Comparison of ENCODE assay signal across 9 cellular contexts in the genomic region with DNA sequence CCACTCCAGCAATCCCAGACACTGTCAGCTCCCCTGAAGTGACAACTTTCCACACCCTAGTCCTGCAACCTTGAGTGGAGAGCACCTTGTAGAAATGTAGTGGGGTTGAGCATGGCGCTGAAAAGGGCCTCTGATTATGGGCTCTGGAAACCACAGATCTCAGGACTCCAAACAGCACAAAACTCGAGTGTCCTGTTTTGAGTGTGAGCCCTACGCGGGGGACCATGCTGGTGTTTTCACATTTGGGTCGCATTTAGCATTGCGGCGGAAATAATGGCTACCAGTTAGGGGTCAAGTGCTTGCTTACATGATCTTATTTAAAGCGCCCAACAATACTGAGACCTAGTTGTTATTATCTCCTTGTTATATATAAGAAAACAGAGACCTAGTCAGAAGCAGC. TPM values are rescaled to one million over a fixed set of nuclear protein-coding genes. Genes with fewer than 3 reads are reported as not detected.
DNase-seq lines count a peak whose midpoint lies in the region; ATAC-seq, FAIRE-seq and TF ChIP-seq lines count a peak whose summit lies in the region.
"Not testable (repeated sequence)": the region's sequence is repeated elsewhere in the genome, so short reads cannot be mapped to it uniquely, and the experiment has no call there.
"Had no signal": no experiment of that assay in that cellular context is flagged by ENCODE, and none has a peak within 500 bp of the region (broad histone marks: within the 10 kb centered on the region; RNA-seq: fewer than 3 reads in every experiment).

No MANE protein-coding gene starts in this region.

- H3K4me2 ChIP-seq in K562 (ENCODE audit: insufficient read depth, low read length): not testable (repeated sequence)

- not testable (repeated sequence) for H3K9me3 Mint-ChIP-seq in activated CD4-positive, alpha-beta T cell treated with anti-CD3 and anti-CD28 coated beads for 36 hours (ENCODE audit: low read depth); activated CD8-positive, alpha-beta memory T cell treated with anti-CD3 and anti-CD28 coated beads, Interleukin-2, amount 10 ng/mL, durations not matched to agents 7 days and 5 days (ENCODE audit: low read depth)

- BruUV-seq in K562 (replicated peaks; lab: Mats Ljungman, UMichigan): not testable (repeated sequence)

- TF ChIP-seq POLR2A in GM12892 (IDR thresholded peaks at IDR 0.05; ENCODE audit: low read depth, low read length); K562 (conservative IDR thresholded peaks at IDR 0.05): not testable (repeated sequence)

- not testable (repeated sequence) for H4K20me1 ChIP-seq in K562 (replicated peaks; ENCODE audit: control insufficient read depth, insufficient read depth, low read length)

- TF ChIP-seq CTCF in K562 (IDR thresholded peaks at IDR 0.05 in 2 of 3, conservative IDR thresholded peaks at IDR 0.05 in 1 of 3; ENCODE audit: insufficient read depth in 2 of 3, low read depth in 1 of 3, low read length in 3 of 3): not testable (repeated sequence)

- peak overlapping the region; percentile 100 for H3K27ac Mint-ChIP-seq in activated CD4-positive, alpha-beta T cell treated with anti-CD3 and anti-CD28 coated beads for 36 hours
- peak overlapping the region; percentile 98 for H3K27ac Mint-ChIP-seq in activated CD8-positive, alpha-beta memory T cell treated with anti-CD3 and anti-CD28 coated beads, Interleukin-2, amount 10 ng/mL, durations not matched to agents 7 days and 5 days

- not testable (repeated sequence) for H3K9me3 ChIP-seq in K562 (replicated peaks; ENCODE audit: control insufficient read depth, insufficient read depth, low read depth, low read length); mononuclear cell (ENCODE audit: low read depth, low read length); thymus (ENCODE audit: control insufficient read depth)

- H3K36me3 Mint-ChIP-seq in activated CD4-positive, alpha-beta T cell treated with anti-CD3 and anti-CD28 coated beads for 36 hours (ENCODE audit: low read depth): peaks cover 68% of the 10 kb centered on the region
- H3K36me3 Mint-ChIP-seq in activated CD8-positive, alpha-beta memory T cell treated with anti-CD3 and anti-CD28 coated beads, Interleukin-2, amount 10 ng/mL, durations not matched to agents 7 days and 5 days: peaks cover 65% of the 10 kb centered on the region

- H3K9ac ChIP-seq in K562 (ENCODE audit: insufficient read depth in 1 of 2, low read depth in 2 of 2, low read length in 2 of 2): not testable (repeated sequence)

- CTCF ChIA-PET in activated CD4-positive, alpha-beta T cell treated with anti-CD3 and anti-CD28 coated beads for 36 hours (lab: Charles Lee): interaction anchor here (1.3 to 5.6 kb wide), 3 partner anchors 8 to 18 kb away, joined by 3 to 45 read pairs (median 10); no protein-coding TSS in a partner anchor
- CTCF ChIA-PET in activated CD8-positive, alpha-beta memory T cell treated with anti-CD3 and anti-CD28 coated beads, Interleukin-2, amount 10 ng/mL, durations not matched to agents 7 days and 5 days (lab: Charles Lee): interaction anchor here (0.6 to 24.8 kb wide), 7 partner anchors 9 to 300 kb away, joined by 3 to 317 read pairs (median 22); no protein-coding TSS in a partner anchor
- CTCF ChIA-PET in K562 (lab: Yijun Ruan, JAX; ENCODE audit: low intra/inter-chr PET ratio): not testable (repeated sequence)

- not testable (repeated sequence) for H3K4me3 ChIP-seq in K562
- H3K4me3 ChIP-seq in mononuclear cell (ENCODE audit: low read length) (peak overlapping the region; percentile 54), thymus (ENCODE audit: low read length) (peak overlapping the region; percentile 77)

- H3K27me3 ChIP-seq in K562 (ENCODE audit: control insufficient read depth in 2 of 2, insufficient read depth in 2 of 2, low read length in 2 of 2); mononuclear cell (ENCODE audit: insufficient read depth, low read length); thymus (ENCODE audit: control insufficient read depth, insufficient read depth): not testable (repeated sequence)

- TF ChIP-seq RAD21 in K562 (CRISPR knock-in tag; conservative IDR thresholded peaks at IDR 0.05 in 1 of 2, IDR thresholded peaks at IDR 0.05 in 1 of 2): not testable (repeated sequence)

- POLR2A ChIA-PET in activated CD4-positive, alpha-beta T cell treated with anti-CD3 and anti-CD28 coated beads for 36 hours (lab: Charles Lee): interaction anchor here (0.6 to 8.0 kb wide), 8 partner anchors 8 to 304 kb away, joined by 3 to 137 read pairs (median 23); partner anchors contain the start of gene TTF2
- POLR2A ChIA-PET in K562 (lab: Yijun Ruan, JAX): interaction anchor here (1.3 kb wide), 1 partner anchor 9 kb away, joined by 3 read pairs; no protein-coding TSS in a partner anchor

- not testable (repeated sequence) for H3K36me3 ChIP-seq in K562 (ENCODE audit: control insufficient read depth, insufficient read depth, low read length); thymus (ENCODE audit: control insufficient read depth, insufficient read depth)

- peak; percentile 6 for ATAC-seq in activated CD4-positive, alpha-beta T cell treated with anti-CD3 and anti-CD28 coated beads for 36 hours
- peak; percentile 6 for ATAC-seq in activated CD8-positive, alpha-beta memory T cell treated with anti-CD3 and anti-CD28 coated beads, Interleukin-2, amount 10 ng/mL, durations not matched to agents 7 days and 5 days
- not testable (repeated sequence) for ATAC-seq in K562

- not testable (repeated sequence) for DNase-seq in GM12892 (ENCODE audit: insufficient read length); K562 (ENCODE audit: extremely low read depth in 1 of 4, low spot score in 3 of 4)
- DNase-seq in activated CD4-positive, alpha-beta T cell treated with anti-CD3 and anti-CD28 coated beads for 36 hours: peak; percentile 52
- peak; percentile 64 for DNase-seq in activated CD8-positive, alpha-beta memory T cell treated with anti-CD3 and anti-CD28 coated beads, Interleukin-2, amount 10 ng/mL, durations not matched to agents 7 days and 5 days
- peak; percentile 54 for DNase-seq in activated naive CD4-positive, alpha-beta T cell treated with Interleukin-2 at 50 U/mL for 16 hours
- DNase-seq in stimulated activated CD4-positive, alpha-beta T cell treated with anti-CD3 and anti-CD28 coated beads, Interleukin-2, amount 100 ng/mL, for 24 hours: peak; percentile 49 to 53

- WGBS in K562 (ENCODE audit: insufficient coverage, low coverage, missing lambda C conversion rate): 83% methylated on average over 6 of the region's 8 CpGs
- WGBS in thymus: 52% methylated on average over 8 of the region's 8 CpGs

- not testable (repeated sequence) for TF ChIP-seq EP300 in K562 (IDR thresholded peaks at IDR 0.05; ENCODE audit: low read length)

- H3K79me2 ChIP-seq in K562 (ENCODE audit: control insufficient read depth, insufficient read depth, low read length): not testable (repeated sequence)

- peaks cover 8 to 16% of the 10 kb centered on the region in 2 experiments; a peak in 4 of 5 replicates for H3K4me1 ChIP-seq in K562 (replicated peaks in 1 of 2; ENCODE audit: control insufficient read depth in 2 of 2, insufficient read depth in 2 of 2, low read length in 2 of 2)
- peaks cover 53% of the 10 kb centered on the region for H3K4me1 ChIP-seq in mononuclear cell (ENCODE audit: insufficient read depth, low read length)
- not testable (repeated sequence) for H3K4me1 ChIP-seq in thymus (ENCODE audit: control insufficient read depth, insufficient read depth, low read length)

- H2AFZ ChIP-seq in K562 (ENCODE audit: low read depth, low read length): peak overlapping the region; percentile 17; the same call in 1 of the 2 replicates

- in situ Hi-C loops in K562 (cut with MboI): not testable (repeated sequence)

- H3K9me1 ChIP-seq in K562 (ENCODE audit: control insufficient read depth, insufficient read depth, low read length): not testable (repeated sequence)

- H3K27me3 Mint-ChIP-seq in activated CD4-positive, alpha-beta T cell treated with anti-CD3 and anti-CD28 coated beads for 36 hours; activated CD8-positive, alpha-beta memory T cell treated with anti-CD3 and anti-CD28 coated beads, Interleukin-2, amount 10 ng/mL, durations not matched to agents 7 days and 5 days: not testable (repeated sequence)

- intact Hi-C loops in activated CD4-positive, alpha-beta T cell treated with anti-CD3 and anti-CD28 coated beads for 36 hours (cut with DNase I, micrococcal nuclease): loop anchor here in 1 of 2 experiments (5.0 to 10.0 kb wide), 2 partner anchors 611 to 849 kb away; partner anchors contain the start of genes MAN1A2 and TENT5C
- intact Hi-C loops in K562 (cut with micrococcal nuclease): not testable (repeated sequence)

- peak; percentile 86 for FAIRE-seq in GM12892 (lab: Jason Lieb, UNC)
- FAIRE-seq in K562 (lab: Jason Lieb, UNC): peak; percentile 74

- not testable (repeated sequence) for H3K27ac ChIP-seq in K562 (ENCODE audit: extremely low read depth, low read depth, low read length)
- H3K27ac ChIP-seq in thymus (ENCODE audit: low read depth): peak overlapping the region; percentile 93

- H3K4me3 Mint-ChIP-seq in activated CD4-positive, alpha-beta T cell treated with anti-CD3 and anti-CD28 coated beads for 36 hours: peak overlapping the region; percentile 93
- H3K4me3 Mint-ChIP-seq in activated CD8-positive, alpha-beta memory T cell treated with anti-CD3 and anti-CD28 coated beads, Interleukin-2, amount 10 ng/mL, durations not matched to agents 7 days and 5 days: peak overlapping the region; percentile 97

- H3K4me1 Mint-ChIP-seq in activated CD4-positive, alpha-beta T cell treated with anti-CD3 and anti-CD28 coated beads for 36 hours: peaks cover 39% of the 10 kb centered on the region
- peaks cover 44% of the 10 kb centered on the region for H3K4me1 Mint-ChIP-seq in activated CD8-positive, alpha-beta memory T cell treated with anti-CD3 and anti-CD28 coated beads, Interleukin-2, amount 10 ng/mL, durations not matched to agents 7 days and 5 days

RNA-seq across cellular contexts. Expression of gene CD2, which starts 1.9 kb away (rescaled TPM):
- polyA plus RNA-seq in GM12892 (2012; ENCODE audit: missing spikeins): not detected
- total RNA-seq in activated CD4-positive, alpha-beta T cell treated with anti-CD3 and anti-CD28 coated beads for 36 hours: 100 to 1,000 TPM; 287 to 291 TPM
- 100 to 1,000 TPM; 278 to 444 TPM for total RNA-seq in activated CD8-positive, alpha-beta memory T cell treated with anti-CD3 and anti-CD28 coated beads, Interleukin-2, amount 10 ng/mL, durations not matched to agents 7 days and 5 days
- not detected in 2 replicates for total RNA-seq in K562 (2011; cell fraction: chromatin; rRNA removed; ENCODE audit: low replicate concordance)
- not detected in 2 replicates for total RNA-seq in K562 (2011; cell fraction: nucleolus; rRNA removed)
- total RNA-seq in K562 (2011; cell fraction: nucleoplasm; rRNA removed): not detected in 2 replicates
- total RNA-seq in K562 (2014; rRNA removed) (not detected in 2 replicates), K562 (2014; rRNA removed; fragmentation: Illumina TruSeq; extraction: Trizol) (not detected in 2 replicates), K562 (2015; rRNA removed; fragmentation: Illumina TruSeq; extraction: Trizol) (not detected in 2 replicates), K562 (2021) (0.16 and 0.29 TPM in 2 replicates), mononuclear cell (110 TPM)
- polyA plus RNA-seq in K562 (2011; rRNA removed) (not detected in 2 replicates), K562 (2014; fragmentation: Illumina TruSeq; extraction: Trizol) (0.07 TPM in 1 of 2 replicates, not detected in the other), K562 (2014; fragmentation: Nextera tagmentation; extraction: Ambion mirVana) (not detected), K562 (2014; rRNA removed) (not detected in 2 replicates), thymus (244 TPM)
- polyA plus RNA-seq in K562 (2011; cell fraction: cytosol; rRNA removed): not detected in 2 replicates
- polyA plus RNA-seq in K562 (2011; cell fraction: nucleus; rRNA removed): not detected in 2 replicates
- polyA plus RNA-seq in K562 (2012): 0.06 TPM in 1 of 2 replicates, not detected in the other
- polyA minus RNA-seq in K562 (2011; rRNA and poly(A)+ RNA removed): not detected in 2 replicates
- not detected in 2 replicates for polyA minus RNA-seq in K562 (2011; cell fraction: cytosol; rRNA and poly(A)+ RNA removed)
- not detected in 2 replicates for polyA minus RNA-seq in K562 (2011; cell fraction: nucleus; rRNA and poly(A)+ RNA removed)
- total RNA-seq: OCI-LY7 had no signal

Comparison
In these comparisons a context has a peak if more than half of its experiments do, and no peak if none do; other contexts are left out.
1. RNA of gene CD2, which starts 1.9 kb away (total RNA-seq): 278 to 444 TPM in activated CD8-positive, alpha-beta memory T cell treated with anti-CD3 and anti-CD28 coated beads, Interleukin-2, amount 10 ng/mL, durations not matched to agents 7 days and 5 days, 287 to 291 TPM in activated CD4-positive, alpha-beta T cell treated with anti-CD3 and anti-CD28 coated beads for 36 hours and 110 TPM in mononuclear cell (single experiment); 0.16 to 0.29 TPM in K562; every median in the first group is over 10 times any median in the second.